8 cellular contexts compared by ENCODE assay signal in genomic region chr5:163459888-163460561, GRCh38. TPM values are rescaled to one million over a fixed set of nuclear protein-coding genes. Genes with fewer than 3 reads are reported as not detected.
A peak's percentile ranks its signal among the peaks of the same experiment; 100 is the strongest.
DNase-seq lines count a peak whose midpoint lies in the region; TF ChIP-seq lines count a peak whose summit lies in the region.

TSS of gene NUDCD2 (minus strand) at chr5:163460102. CDS start at chr5:163460050, 52 bp downstream.

- peak; percentile 99 for DNase-seq in HFFc6
- peak; percentile 98 for DNase-seq in NB4 (ENCODE audit: low read depth)
- DNase-seq in SK-N-MC (ENCODE audit: low read depth, low spot score) = peak; percentile 97
- DNase-seq in activated naive CD4-positive, alpha-beta T cell treated with anti-CD3 and anti-CD28 coated beads, Interleukin-2, amount 50 U/mL, for 16 hours = peak; percentile 93
- peak; percentile 98 for DNase-seq in globus pallidus (ENCODE audit: low spot score)
- peak; percentile 87 to 99 (median 97) for DNase-seq in nucleus accumbens (lab: John Stamatoyannopoulos, UW)

- H3K27ac ChIP-seq in SK-N-MC (peak within 1 kb of the TSS; percentile 100), temporal lobe (ENCODE audit: low read depth, low read length) (peak within 1 kb of the TSS; percentile 82)

- TF ChIP-seq POLR2A in NB4 (IDR thresholded peaks at IDR 0.05; ENCODE audit: extremely low read depth, insufficient read length) = peak; percentile 96

- no peaks in the 10 kb centered on the region for H3K27me3 Mint-ChIP-seq in HFFc6 (ENCODE audit: insufficient read depth)

- H3K27ac Mint-ChIP-seq in HFFc6 = peak within 1 kb of the TSS; percentile 100

- no peaks in the 10 kb centered on the region for H3K9me3 ChIP-seq in SK-N-MC (ENCODE audit: low read depth, low read length)

- H3K4me3 ChIP-seq in GM08714 (ENCODE audit: low read length) = peak within 1 kb of the TSS; percentile 99
- peak within 1 kb of the TSS; percentile 100 for H3K4me3 ChIP-seq in NB4 (ENCODE audit: low read depth, low read length)
- peak within 1 kb of the TSS; percentile 94 for H3K4me3 ChIP-seq in SK-N-MC

- peak within 1 kb of the TSS; percentile 99 for H3K9ac ChIP-seq in SK-N-MC (ENCODE audit: insufficient read length)

- H3K4me1 Mint-ChIP-seq in HFFc6 (ENCODE audit: low read depth) = peaks cover 56% of the 10 kb centered on the region

- peak within 1 kb of the TSS; percentile 94 for H3K4me3 Mint-ChIP-seq in HFFc6

- H3K9me3 Mint-ChIP-seq in HFFc6 = no peaks in the 10 kb centered on the region; the same call in 1 of the 2 replicates

- H3K36me3 Mint-ChIP-seq in HFFc6 (ENCODE audit: low read depth) = peaks cover 23% of the 10 kb centered on the region

- peaks cover 31% of the 10 kb centered on the region for H3K36me3 ChIP-seq in SK-N-MC (ENCODE audit: insufficient read depth, low read length)

- peak; percentile 60 for TF ChIP-seq CTCF in HFFc6 (IDR thresholded peaks at IDR 0.05)
- no peak for TF ChIP-seq CTCF in NB4 (IDR thresholded peaks at IDR 0.05; ENCODE audit: low read depth, low read length)

RNA-seq across cellular contexts. Expression of gene NUDCD2, which starts in this region (rescaled TPM):
- 10 to 100 TPM; 15.9 to 22.4 (median 18.4) TPM for total RNA-seq in HFFc6 (2021; fragmentation: NEBNext Ultra II Directional; extraction: Animal tissue kit (Norgen Biotek cat#: 25700))
- 15.0 TPM for total RNA-seq in temporal lobe

Comparison
In these comparisons a context has a peak if more than half of its experiments do, and no peak if none do; other contexts are left out.
1. Peak in every context shown above with its lines: DNase-seq, H3K4me3 ChIP-seq and H3K27ac ChIP-seq.